In genomic region chr3:73279-73678, GRCh38 we compare ENCODE assay signal across 26 cellular contexts.
DNase-seq lines count a peak whose midpoint lies in the region; ATAC-seq and TF ChIP-seq lines count a peak whose summit lies in the region.
"Had no signal": no experiment of that assay in that cellular context is flagged by ENCODE, and none has a peak within 500 bp of the region (broad histone marks: within the 10 kb centered on the region; RNA-seq: fewer than 3 reads in every experiment).

No MANE protein-coding gene starts in this region.

- H3K27ac ChIP-seq in thyroid gland (peak overlapping the region in 2 of 3 donors; percentile 11 to 32), WERI-Rb-1 (no peak overlapping the region)
- H3K27ac ChIP-seq: C4-2B, cardiac muscle cell had no signal

- H3K4me1 Mint-ChIP-seq in brain: peaks cover 68% of the 10 kb centered on the region
- H3K4me1 Mint-ChIP-seq: activated CD4-positive, alpha-beta memory T cell treated with anti-CD3 and anti-CD28 coated beads, Interleukin-2, amount 10 ng/mL, durations not matched to agents 7 days and 5 days; activated T-helper 17 cell treated with anti-CD3 and anti-CD28 coated beads, Interleukin-2, amount 50 U/mL, for 72 hours; stimulated activated naive CD8-positive, alpha-beta T cell treated with anti-CD3 and anti-CD28 coated beads, Interleukin-15, amount 100 ng/mL, for 72 hours had no signal

- WGBS in thyroid gland, 2 donors: 23 to 31% methylated on average over 2 of the region's 2 CpGs

- no peak for ATAC-seq in GM19023 (IDR thresholded peaks at IDR 0.05; ENCODE audit: unreplicated experiment)
- ATAC-seq: activated T-helper 17 cell treated with anti-CD3 and anti-CD28 coated beads, Interleukin-2, amount 50 U/mL, for 72 hours; stimulated activated naive CD8-positive, alpha-beta T cell treated with anti-CD3 and anti-CD28 coated beads, Interleukin-15, amount 100 ng/mL, for 72 hours had no signal

- TF ChIP-seq CTCF in brain (conservative IDR thresholded peaks at IDR 0.05) (no peak), thyroid gland (IDR thresholded peaks at IDR 0.05) (no peak), WERI-Rb-1 (IDR thresholded peaks at IDR 0.05; ENCODE audit: low read depth, low read length) (no peak)

- peaks cover 6 to 19% of the 10 kb centered on the region in 2 donors for H3K4me1 ChIP-seq in thyroid gland
- H3K4me1 ChIP-seq: Caco-2 had no signal

- DNase-seq in globus pallidus (ENCODE audit: low spot score): peak; percentile 48
- peak; percentile 54 for DNase-seq in pons (ENCODE audit: low spot score)
- no peak for DNase-seq in thyroid gland
- DNase-seq in NCI-H226: no peak
- DNase-seq in WERI-Rb-1: no peak
- DNase-seq: activated CD4-positive, alpha-beta memory T cell treated with anti-CD3 and anti-CD28 coated beads, Interleukin-2, amount 10 ng/mL, durations not matched to agents 7 days and 5 days; activated CD4-positive, alpha-beta T cell treated with anti-CD3 and anti-CD28 coated beads for 1 hour; activated naive CD4-positive, alpha-beta T cell treated with anti-CD3 and anti-CD28 coated beads, Interleukin-2, amount 50 U/mL, for 16 hours; Caco-2; DMS79 treated with DMSO at 0.1 percent for 48 hours; gastrocnemius medialis; HCEC 1CT; KBM-7; left ventricle myocardium superior; MG63; NCI-H2029; NCI-H69; posterior cingulate gyrus; stimulated activated naive CD8-positive, alpha-beta T cell treated with anti-CD3 and anti-CD28 coated beads, Interleukin-15, amount 100 ng/mL, for 72 hours; T-helper 2 cell had no signal

- peak overlapping the region in 1 of 5 experiments; percentile 15 for H3K4me3 Mint-ChIP-seq in brain
- H3K4me3 Mint-ChIP-seq: activated CD4-positive, alpha-beta memory T cell treated with anti-CD3 and anti-CD28 coated beads, Interleukin-2, amount 10 ng/mL, durations not matched to agents 7 days and 5 days; activated T-helper 17 cell treated with anti-CD3 and anti-CD28 coated beads, Interleukin-2, amount 50 U/mL, for 72 hours; dendritic cell treated with granulocyte-macrophage colony-stimulating factor and Interleukin-4, amounts not matched to agents 40 ng/mL and 50 ng/mL, for 4 days; stimulated activated naive CD8-positive, alpha-beta T cell treated with anti-CD3 and anti-CD28 coated beads, Interleukin-15, amount 100 ng/mL, for 72 hours had no signal

- H3K4me3 ChIP-seq in thyroid gland (replicated peaks in 1 of 3): no peak overlapping the region
- H3K4me3 ChIP-seq in WERI-Rb-1 (ENCODE audit: low read depth, low read length): no peak overlapping the region
- H3K4me3 ChIP-seq: cardiac muscle cell, gastrocnemius medialis, MG63 had no signal

- peaks cover 0 to 45% (median 0%) of the 10 kb centered on the region in 5 experiments for H3K9me3 Mint-ChIP-seq in brain
- H3K9me3 Mint-ChIP-seq: activated CD4-positive, alpha-beta memory T cell treated with anti-CD3 and anti-CD28 coated beads, Interleukin-2, amount 10 ng/mL, durations not matched to agents 7 days and 5 days; activated T-helper 17 cell treated with anti-CD3 and anti-CD28 coated beads, Interleukin-2, amount 50 U/mL, for 72 hours; dendritic cell treated with granulocyte-macrophage colony-stimulating factor and Interleukin-4, amounts not matched to agents 40 ng/mL and 50 ng/mL, for 4 days; stimulated activated naive CD8-positive, alpha-beta T cell treated with anti-CD3 and anti-CD28 coated beads, Interleukin-15, amount 100 ng/mL, for 72 hours had no signal

- H3K27me3 Mint-ChIP-seq in brain: peaks cover 4% of the 10 kb centered on the region
- H3K27me3 Mint-ChIP-seq: activated CD4-positive, alpha-beta memory T cell treated with anti-CD3 and anti-CD28 coated beads, Interleukin-2, amount 10 ng/mL, durations not matched to agents 7 days and 5 days; dendritic cell treated with granulocyte-macrophage colony-stimulating factor and Interleukin-4, amounts not matched to agents 40 ng/mL and 50 ng/mL, for 4 days; stimulated activated naive CD8-positive, alpha-beta T cell treated with anti-CD3 and anti-CD28 coated beads, Interleukin-15, amount 100 ng/mL, for 72 hours had no signal

- H3K36me3 ChIP-seq in thyroid gland (no peaks in the 10 kb centered on the region), WERI-Rb-1 (no peaks in the 10 kb centered on the region)
- H3K36me3 ChIP-seq: cardiac muscle cell, gastrocnemius medialis, MG63 had no signal

- intact Hi-C loops in thyroid gland (cut with DNase I): no loop called here

- H3K27ac Mint-ChIP-seq in brain: peak overlapping the region in 3 of 5 experiments; percentile 30 to 95 (median 66)
- H3K27ac Mint-ChIP-seq: activated CD4-positive, alpha-beta memory T cell treated with anti-CD3 and anti-CD28 coated beads, Interleukin-2, amount 10 ng/mL, durations not matched to agents 7 days and 5 days; activated T-helper 17 cell treated with anti-CD3 and anti-CD28 coated beads, Interleukin-2, amount 50 U/mL, for 72 hours; dendritic cell treated with granulocyte-macrophage colony-stimulating factor and Interleukin-4, amounts not matched to agents 40 ng/mL and 50 ng/mL, for 4 days; stimulated activated naive CD8-positive, alpha-beta T cell treated with anti-CD3 and anti-CD28 coated beads, Interleukin-15, amount 100 ng/mL, for 72 hours had no signal

- no peaks in the 10 kb centered on the region for H3K9me3 ChIP-seq in thyroid gland
- H3K9me3 ChIP-seq in WERI-Rb-1 (ENCODE audit: severe bottlenecking): no peaks in the 10 kb centered on the region
- H3K9me3 ChIP-seq: Caco-2, gastrocnemius medialis, MG63 had no signal

- H3K27me3 ChIP-seq in thyroid gland: no peaks in the 10 kb centered on the region
- H3K27me3 ChIP-seq in WERI-Rb-1 (ENCODE audit: insufficient read depth, low read depth, severe bottlenecking): no peaks in the 10 kb centered on the region
- H3K27me3 ChIP-seq: cardiac muscle cell, gastrocnemius medialis, MG63 had no signal

- H3K36me3 Mint-ChIP-seq in brain: no peaks in the 10 kb centered on the region

- no peak for TF ChIP-seq POLR2A in thyroid gland (IDR thresholded peaks at IDR 0.05)

Comparison
In these comparisons a context has a peak if more than half of its experiments do, and no peak if none do; other contexts are left out.
1. DNase-seq: peak in globus pallidus (single experiment) and pons (single experiment); none in thyroid gland (0 of 2), NCI-H226 (single experiment) and WERI-Rb-1 (single experiment).